In the genomic region with DNA sequence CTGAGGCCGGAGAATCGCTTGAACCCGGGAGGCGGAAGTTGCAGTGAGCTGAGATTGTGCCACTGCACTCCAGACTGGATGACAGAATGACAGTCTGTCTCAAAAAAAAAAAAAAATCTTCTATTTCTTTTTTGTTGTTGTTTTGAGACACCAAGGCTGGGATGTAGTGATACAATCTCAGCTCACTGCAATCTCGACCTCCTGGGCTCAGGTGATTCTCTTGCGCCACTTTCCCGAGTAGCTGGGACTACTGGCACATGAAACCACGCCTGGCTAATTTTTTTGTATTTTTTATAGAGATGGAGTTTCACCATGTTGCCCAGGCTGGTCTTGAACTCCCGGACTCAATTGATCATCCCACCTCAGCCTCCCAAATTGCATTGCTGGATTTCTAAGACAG, we compare ENCODE assay signal across 27 cellular contexts.
"Had no signal": no experiment of that assay in that cellular context is flagged by ENCODE, and none has a peak within 500 bp of the region (broad histone marks: within the 10 kb centered on the region; RNA-seq: fewer than 3 reads in every experiment).

No MANE protein-coding gene starts in this region.

- DNase-seq: activated CD4-positive, alpha-beta T cell treated with anti-CD3 and anti-CD28 coated beads for 1 hour; activated CD4-positive, alpha-beta T cell treated with anti-CD3 and anti-CD28 coated beads, Interleukin-2, amount 10 ng/mL, durations not matched to agents 24 days and 14 days; activated CD4-positive, alpha-beta T cell treated with anti-CD3 and anti-CD28 coated beads, Interleukin-2, amount 50 U/mL, for 48 hours; activated gamma-delta T cell; activated naive CD4-positive, alpha-beta T cell treated with anti-CD3 and anti-CD28 coated beads for 36 hours; activated naive CD8-positive, alpha-beta T cell treated with anti-CD3 and anti-CD28 coated beads, Interleukin-2, amount 10 ng/mL, durations not matched to agents 7 days and 5 days; activated T-cell treated with anti-CD3 and anti-CD28 coated beads for 4 hours; activated T-cell treated with anti-CD3 and anti-CD28 coated beads, Interleukin-2, amount 50 U/mL, for 48 hours; adrenal gland; anterior cingulate cortex; caudate nucleus; Karpas-422; MM.1S; NCI-H1105 treated with DMSO at 0.1 percent for 48 hours; NCI-H1436 treated with DMSO at 0.1 percent for 48 hours; NCI-H187; NCI-H2081; NCI-H510A treated with DMSO at 0.1 percent for 48 hours; NCI-H69; NK-92 treated with Interleukin-12 subunit alpha and Interleukin-12 subunit beta, amount 100 ng/mL, for 24 hours; OCI-M1; RPMI8226; T-helper 1 cell had no signal

- H3K36me3 Mint-ChIP-seq: activated naive CD8-positive, alpha-beta T cell treated with anti-CD3 and anti-CD28 coated beads, Interleukin-2, amount 10 ng/mL, durations not matched to agents 7 days and 5 days; WTC11 had no signal

- H3K9me3 Mint-ChIP-seq: activated CD4-positive, alpha-beta T cell treated with anti-CD3 and anti-CD28 coated beads, Interleukin-2, amount 10 ng/mL, durations not matched to agents 24 days and 14 days; activated naive CD4-positive, alpha-beta T cell treated with anti-CD3 and anti-CD28 coated beads for 36 hours; activated naive CD8-positive, alpha-beta T cell treated with anti-CD3 and anti-CD28 coated beads, Interleukin-2, amount 10 ng/mL, durations not matched to agents 7 days and 5 days; activated T-helper 17 cell treated with anti-CD3 and anti-CD28 coated beads, Interleukin-2, amount 50 U/mL, for 72 hours; T-helper 2 cell treated with Interferon-gamma antibody and Interleukin-4, amounts not matched to agents 5 μg/mL and 100 μg/mL, for 36 hours; WTC11 had no signal

- H3K27me3 ChIP-seq: adrenal gland had no signal

- H3K9me3 ChIP-seq: adrenal gland had no signal

- H3K4me3 ChIP-seq: adrenal gland, SK-N-MC had no signal

- H3K36me3 ChIP-seq: adrenal gland had no signal

- H3K27ac Mint-ChIP-seq: activated CD4-positive, alpha-beta T cell treated with anti-CD3 and anti-CD28 coated beads, Interleukin-2, amount 10 ng/mL, durations not matched to agents 24 days and 14 days; activated naive CD8-positive, alpha-beta T cell treated with anti-CD3 and anti-CD28 coated beads, Interleukin-2, amount 10 ng/mL, durations not matched to agents 7 days and 5 days; activated T-helper 17 cell treated with anti-CD3 and anti-CD28 coated beads, Interleukin-2, amount 50 U/mL, for 72 hours; T-helper 2 cell treated with Interferon-gamma antibody and Interleukin-4, amounts not matched to agents 5 μg/mL and 100 μg/mL, for 36 hours; WTC11 had no signal

- H3K27ac ChIP-seq: adrenal gland, SK-N-MC had no signal

- ATAC-seq: activated T-helper 17 cell treated with anti-CD3 and anti-CD28 coated beads, Interleukin-2, amount 50 U/mL, for 72 hours; WTC11 had no signal

- H3K27me3 Mint-ChIP-seq: activated CD4-positive, alpha-beta T cell treated with anti-CD3 and anti-CD28 coated beads, Interleukin-2, amount 10 ng/mL, durations not matched to agents 24 days and 14 days; activated naive CD8-positive, alpha-beta T cell treated with anti-CD3 and anti-CD28 coated beads, Interleukin-2, amount 10 ng/mL, durations not matched to agents 7 days and 5 days; activated T-helper 17 cell treated with anti-CD3 and anti-CD28 coated beads, Interleukin-2, amount 50 U/mL, for 72 hours had no signal

- H3K4me3 Mint-ChIP-seq: activated CD4-positive, alpha-beta T cell treated with anti-CD3 and anti-CD28 coated beads, Interleukin-2, amount 10 ng/mL, durations not matched to agents 24 days and 14 days; activated naive CD4-positive, alpha-beta T cell treated with anti-CD3 and anti-CD28 coated beads for 36 hours; activated naive CD8-positive, alpha-beta T cell treated with anti-CD3 and anti-CD28 coated beads, Interleukin-2, amount 10 ng/mL, durations not matched to agents 7 days and 5 days; activated T-helper 17 cell treated with anti-CD3 and anti-CD28 coated beads, Interleukin-2, amount 50 U/mL, for 72 hours; T-helper 2 cell treated with Interferon-gamma antibody and Interleukin-4, amounts not matched to agents 5 μg/mL and 100 μg/mL, for 36 hours; WTC11 had no signal
